Comparison of ENCODE assay signal across 27 cellular contexts in genomic region chr4:38058186-38058585, GRCh38.
DNase-seq lines count a peak whose midpoint lies in the region; ATAC-seq and TF ChIP-seq lines count a peak whose summit lies in the region.
"Had no signal": no experiment of that assay in that cellular context is flagged by ENCODE, and none has a peak within 500 bp of the region (broad histone marks: within the 10 kb centered on the region; RNA-seq: fewer than 3 reads in every experiment).

No MANE protein-coding gene starts in this region.

- H3K9me3 ChIP-seq in HEK293 (ENCODE audit: control insufficient read depth, insufficient read depth, low read depth, low read length): no peaks in the 10 kb centered on the region
- H3K9me3 ChIP-seq: adrenal gland, breast epithelium, left lung, ovary, testis had no signal

- H3K27ac ChIP-seq in HEK293 (ENCODE audit: extremely low read depth, low read depth, low read length): no peak overlapping the region
- H3K27ac ChIP-seq: adrenal gland, breast epithelium, foreskin keratinocyte, left lung, ovary, testis had no signal

- H3K36me3 Mint-ChIP-seq in stimulated activated memory B cell treated with anti-CD40 and anti-IgM and Interleukin-4, amounts not matched to agents 10 μg/mL and 1 μg/mL and 100 μg/mL, for 72 hours: peaks cover 77% of the 10 kb centered on the region

- DNase-seq in SK-N-DZ (ENCODE audit: low spot score) (peak; percentile 54), kidney tubule cell (ENCODE audit: low spot score) (peak; percentile 47), HPDE6-E6E7 (ENCODE audit: extremely low spot score) (no peak), NOMO-1 (lab: John Stamatoyannopoulos, UW; ENCODE audit: unreplicated experiment in 2 of 2) (no peak)
- DNase-seq: activated CD4-positive, alpha-beta T cell treated with anti-CD3 and anti-CD28 coated beads for 4 hours; activated T-cell treated with anti-CD3 and anti-CD28 coated beads, Interleukin-2, amount 50 U/mL, for 4 hours; adrenal gland; CD8-positive, alpha-beta T cell; effector memory CD8-positive, alpha-beta T cell; foreskin keratinocyte; Kasumi-1; left lung; midbrain; naive thymus-derived CD8-positive, alpha-beta T cell; NCI-H1694; NCI-H82; ovary; SHP77; stimulated activated CD4-positive, alpha-beta T cell treated with anti-CD3 and anti-CD28 coated beads, Interleukin-4, amount 100 ng/mL, for 1 hour; stimulated activated naive CD4-positive, alpha-beta T cell; T-helper 1 cell; testis had no signal

- H3K4me3 ChIP-seq in HEK293 (ENCODE audit: low read depth, low read length): no peak overlapping the region
- H3K4me3 ChIP-seq: adrenal gland, breast epithelium, left lung, ovary, testis had no signal

- CTCF ChIA-PET in HEK293 (lab: Yijun Ruan, JAX): no interaction called here

- peaks cover 0 to 34% of the 10 kb centered on the region in 2 experiments; a peak in 1 of 3 replicates for H3K36me3 ChIP-seq in HEK293 (ENCODE audit: control insufficient read depth in 2 of 2, insufficient read depth in 1 of 2, low read length in 2 of 2)
- H3K36me3 ChIP-seq: breast epithelium, ovary had no signal

- no peak for ATAC-seq in stimulated activated memory B cell treated with anti-CD40 and anti-IgM and Interleukin-4, amounts not matched to agents 10 μg/mL and 1 μg/mL and 100 μg/mL, for 72 hours
- ATAC-seq in GM18907 (IDR thresholded peaks at IDR 0.05; ENCODE audit: unreplicated experiment): no peak
- ATAC-seq: activated T-cell treated with anti-CD3 and anti-CD28 coated beads, Interleukin-2, amount 50 U/mL, for 4 hours; CD8-positive, alpha-beta T cell; effector memory CD8-positive, alpha-beta T cell; foreskin keratinocyte; left lung; naive thymus-derived CD8-positive, alpha-beta T cell; right cardiac atrium had no signal

- H3K27me3 Mint-ChIP-seq in stimulated activated memory B cell treated with anti-CD40 and anti-IgM and Interleukin-4, amounts not matched to agents 10 μg/mL and 1 μg/mL and 100 μg/mL, for 72 hours: no peaks in the 10 kb centered on the region
- H3K27me3 Mint-ChIP-seq: effector memory CD8-positive, alpha-beta T cell; naive thymus-derived CD8-positive, alpha-beta T cell had no signal

- H3K4me3 Mint-ChIP-seq in stimulated activated memory B cell treated with anti-CD40 and anti-IgM and Interleukin-4, amounts not matched to agents 10 μg/mL and 1 μg/mL and 100 μg/mL, for 72 hours: no peak overlapping the region
- H3K4me3 Mint-ChIP-seq: activated T-cell treated with anti-CD3 and anti-CD28 coated beads, Interleukin-2, amount 50 U/mL, for 4 hours; CD8-positive, alpha-beta T cell; effector memory CD8-positive, alpha-beta T cell; naive thymus-derived CD8-positive, alpha-beta T cell had no signal

- no peak for TF ChIP-seq CTCF in HEK293 (tag by site-specific recombination; IDR thresholded peaks at IDR 0.05)

- peak overlapping the region; percentile 35 for H3K27ac Mint-ChIP-seq in stimulated activated memory B cell treated with anti-CD40 and anti-IgM and Interleukin-4, amounts not matched to agents 10 μg/mL and 1 μg/mL and 100 μg/mL, for 72 hours
- H3K27ac Mint-ChIP-seq: CD8-positive, alpha-beta T cell had no signal

- H3K9me3 Mint-ChIP-seq in stimulated activated memory B cell treated with anti-CD40 and anti-IgM and Interleukin-4, amounts not matched to agents 10 μg/mL and 1 μg/mL and 100 μg/mL, for 72 hours: no peaks in the 10 kb centered on the region
- H3K9me3 Mint-ChIP-seq: activated T-cell treated with anti-CD3 and anti-CD28 coated beads, Interleukin-2, amount 50 U/mL, for 4 hours; CD8-positive, alpha-beta T cell; effector memory CD8-positive, alpha-beta T cell; naive thymus-derived CD8-positive, alpha-beta T cell had no signal

- H3K4me1 ChIP-seq in HEK293 (ENCODE audit: control insufficient read depth, insufficient read depth, low read length): no peaks in the 10 kb centered on the region
- H3K4me1 ChIP-seq: breast epithelium, foreskin keratinocyte, testis had no signal

- POLR2A ChIA-PET in HEK293 (lab: Yijun Ruan, JAX): no interaction called here

- peaks cover 9% of the 10 kb centered on the region for H3K4me1 Mint-ChIP-seq in stimulated activated memory B cell treated with anti-CD40 and anti-IgM and Interleukin-4, amounts not matched to agents 10 μg/mL and 1 μg/mL and 100 μg/mL, for 72 hours

TF ChIP-seq in HEK293, 187 proteins besides CTCF, POLR2A, EP300 and RAD21:
- peak; percentile 39; the same call in 1 of the 2 replicates for TF ChIP-seq EGR2 (tag by site-specific recombination; IDR thresholded peaks at IDR 0.05; ENCODE audit: low read depth)
- no peak for TF ChIP-seq ZNF558 (tag by site-specific recombination; IDR thresholded peaks at IDR 0.05)
- TF ChIP-seq, protein P1, sequence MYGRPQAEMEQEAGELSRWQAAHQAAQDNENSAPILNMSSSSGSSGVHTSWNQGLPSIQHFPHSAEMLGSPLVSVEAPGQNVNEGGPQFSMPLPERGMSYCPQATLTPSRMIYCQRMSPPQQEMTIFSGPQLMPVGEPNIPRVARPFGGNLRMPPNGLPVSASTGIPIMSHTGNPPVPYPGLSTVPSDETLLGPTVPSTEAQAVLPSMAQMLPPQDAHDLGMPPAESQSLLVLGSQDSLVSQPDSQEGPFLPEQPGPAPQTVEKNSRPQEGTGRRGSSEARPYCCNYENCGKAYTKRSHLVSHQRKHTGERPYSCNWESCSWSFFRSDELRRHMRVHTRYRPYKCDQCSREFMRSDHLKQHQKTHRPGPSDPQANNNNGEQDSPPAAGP (tag by site-specific recombination; IDR thresholded peaks at IDR 0.05): no peak
- TF ChIP-seq ZNF280C (tag by site-specific recombination; IDR thresholded peaks at IDR 0.05): no peak
- peak; percentile 60 for TF ChIP-seq ZFHX2 (tag by site-specific recombination; conservative IDR thresholded peaks at IDR 0.05)

Comparison
In these comparisons a context has a peak if more than half of its experiments do, and no peak if none do; other contexts are left out.
1. DNase-seq: peak in SK-N-DZ (single experiment) and kidney tubule cell (single experiment); none in HPDE6-E6E7 (single experiment) and NOMO-1 (0 of 2).